Comparison of ENCODE assay signal across 8 cellular contexts in genomic region chr11:68998390-68998911, GRCh38. TPM values are rescaled to one million over a fixed set of nuclear protein-coding genes. Genes with fewer than 3 reads are reported as not detected.
DNase-seq lines count a peak whose midpoint lies in the region; TF ChIP-seq lines count a peak whose summit lies in the region.

No MANE protein-coding gene starts in this region.

- intact Hi-C loops in spleen (cut with DNase I; ENCODE audit: low total_unique reads): no loop called here
- intact Hi-C loops in activated T-helper 1 cell treated with anti-CD3 and anti-CD28 coated beads, Interleukin-12 subunit alpha, Interleukin-12 subunit beta, Interleukin-2, Interleukin-4 antibody, amounts not matched to agents 30 ng/mL and 10 ng/mL and 1 ng/mL, durations not matched to agents 14 hours and 24 hours and 36 hours (cut with micrococcal nuclease): no loop called here

- DNase-seq in Jurkat, Clone E6-1 (ENCODE audit: low read depth, low spot score): peak; percentile 68
- DNase-seq in NCI-H82 (lab: John Stamatoyannopoulos, UW) (peak; percentile 92), fibroblast of pulmonary artery (ENCODE audit: low read depth) (peak; percentile 40), spleen (peak; percentile 54), mesothelial cell of epicardium (ENCODE audit: low spot score in 2 of 2, unreplicated experiment in 2 of 2) (no peak), NCI-H1048 (lab: John Stamatoyannopoulos, UW) (no peak), amniotic stem cell (lab: John Stamatoyannopoulos, UW) (no peak)
- DNase-seq in activated T-helper 1 cell treated with anti-CD3 and anti-CD28 coated beads, Interleukin-12 subunit alpha, Interleukin-12 subunit beta, Interleukin-2, Interleukin-4 antibody, amounts not matched to agents 30 ng/mL and 10 ng/mL and 1 ng/mL, durations not matched to agents 14 hours and 24 hours and 36 hours (ENCODE audit: low spot score): no peak

- H3K9me3 ChIP-seq in spleen: no peaks in the 10 kb centered on the region

- H3K4me1 Mint-ChIP-seq in mesothelial cell of epicardium: peaks cover 21% of the 10 kb centered on the region
- no peaks in the 10 kb centered on the region for H3K4me1 Mint-ChIP-seq in activated T-helper 1 cell treated with anti-CD3 and anti-CD28 coated beads, Interleukin-12 subunit alpha, Interleukin-12 subunit beta, Interleukin-2, Interleukin-4 antibody, amounts not matched to agents 30 ng/mL and 10 ng/mL and 1 ng/mL, durations not matched to agents 14 hours and 24 hours and 36 hours (ENCODE audit: low read depth)

- H3K36me3 ChIP-seq in spleen: no peaks in the 10 kb centered on the region

- no peak for TF ChIP-seq CTCF in fibroblast of pulmonary artery (IDR thresholded peaks at IDR 0.05; ENCODE audit: low read length, missing control alignments)
- TF ChIP-seq CTCF in spleen (IDR thresholded peaks at IDR 0.05 in 8 of 11, conservative IDR thresholded peaks at IDR 0.05 in 3 of 11): no peak
- TF ChIP-seq CTCF in mesothelial cell of epicardium (IDR thresholded peaks at IDR 0.05; ENCODE audit: unreplicated experiment): no peak

- peaks cover 0 to 71% (median 6%) of the 10 kb centered on the region in 7 donors for H3K27me3 ChIP-seq in spleen (replicated peaks in 1 of 7)

- H3K4me3 ChIP-seq in Jurkat, Clone E6-1 (ENCODE audit: low read length): no peak overlapping the region
- H3K4me3 ChIP-seq in fibroblast of pulmonary artery (replicated peaks; ENCODE audit: low read depth, low read length): no peak overlapping the region
- no peak overlapping the region for H3K4me3 ChIP-seq in spleen

- H3K4me1 ChIP-seq in spleen: peaks cover 0 to 42% (median 21%) of the 10 kb centered on the region in 6 donors

- no peak overlapping the region for H3K4me3 Mint-ChIP-seq in mesothelial cell of epicardium
- no peak overlapping the region for H3K4me3 Mint-ChIP-seq in activated T-helper 1 cell treated with anti-CD3 and anti-CD28 coated beads, Interleukin-12 subunit alpha, Interleukin-12 subunit beta, Interleukin-2, Interleukin-4 antibody, amounts not matched to agents 30 ng/mL and 10 ng/mL and 1 ng/mL, durations not matched to agents 14 hours and 24 hours and 36 hours

- H3K27ac Mint-ChIP-seq in mesothelial cell of epicardium: no peak overlapping the region
- H3K27ac Mint-ChIP-seq in activated T-helper 1 cell treated with anti-CD3 and anti-CD28 coated beads, Interleukin-12 subunit alpha, Interleukin-12 subunit beta, Interleukin-2, Interleukin-4 antibody, amounts not matched to agents 30 ng/mL and 10 ng/mL and 1 ng/mL, durations not matched to agents 14 hours and 24 hours and 36 hours: no peak overlapping the region

- TF ChIP-seq POLR2A in spleen (IDR thresholded peaks at IDR 0.05): no peak

- H3K36me3 Mint-ChIP-seq in mesothelial cell of epicardium: no peaks in the 10 kb centered on the region
- no peaks in the 10 kb centered on the region for H3K36me3 Mint-ChIP-seq in activated T-helper 1 cell treated with anti-CD3 and anti-CD28 coated beads, Interleukin-12 subunit alpha, Interleukin-12 subunit beta, Interleukin-2, Interleukin-4 antibody, amounts not matched to agents 30 ng/mL and 10 ng/mL and 1 ng/mL, durations not matched to agents 14 hours and 24 hours and 36 hours (ENCODE audit: low read depth)

- WGBS in spleen, 5 donors: 27 to 45% (median 35%) methylated on average over 9 to 13 of the region's 13 CpGs

- H3K27ac ChIP-seq in spleen: peak overlapping the region in 5 of 8 donors; percentile 20 to 75 (median 59)

- no peaks in the 10 kb centered on the region for H3K27me3 Mint-ChIP-seq in mesothelial cell of epicardium (ENCODE audit: low read depth)
- H3K27me3 Mint-ChIP-seq in activated T-helper 1 cell treated with anti-CD3 and anti-CD28 coated beads, Interleukin-12 subunit alpha, Interleukin-12 subunit beta, Interleukin-2, Interleukin-4 antibody, amounts not matched to agents 30 ng/mL and 10 ng/mL and 1 ng/mL, durations not matched to agents 14 hours and 24 hours and 36 hours (ENCODE audit: insufficient read depth): peaks cover 4% of the 10 kb centered on the region

- H3K9me3 Mint-ChIP-seq in mesothelial cell of epicardium: no peaks in the 10 kb centered on the region
- H3K9me3 Mint-ChIP-seq in activated T-helper 1 cell treated with anti-CD3 and anti-CD28 coated beads, Interleukin-12 subunit alpha, Interleukin-12 subunit beta, Interleukin-2, Interleukin-4 antibody, amounts not matched to agents 30 ng/mL and 10 ng/mL and 1 ng/mL, durations not matched to agents 14 hours and 24 hours and 36 hours: no peaks in the 10 kb centered on the region

RNA-seq across cellular contexts. Expression of gene MRGPRF, which starts 14.6 kb away (rescaled TPM):
- not detected for polyA plus RNA-seq in Jurkat, Clone E6-1 (2012; ENCODE audit: insufficient read depth, insufficient read length)
- 10 to 100 TPM in 5 of 7 donors, 1 to 10 TPM in 2; 7.2 to 21.2 (median 11.7) TPM for total RNA-seq in spleen
- polyA plus RNA-seq in spleen: 1 to 10 TPM; 2.2 to 7.9 (median 5.0) TPM
- 2.3 to 4.0 TPM (median 3.4 TPM) in 3 replicates for total RNA-seq in mesothelial cell of epicardium
- total RNA-seq in activated T-helper 1 cell treated with anti-CD3 and anti-CD28 coated beads, Interleukin-12 subunit alpha, Interleukin-12 subunit beta, Interleukin-2, Interleukin-4 antibody, amounts not matched to agents 30 ng/mL and 10 ng/mL and 1 ng/mL, durations not matched to agents 14 hours and 24 hours and 36 hours: not detected in 2 replicates

RNA-seq across cellular contexts. Expression of gene MRGPRD, which starts 17.7 kb away (rescaled TPM):
- polyA plus RNA-seq in Jurkat, Clone E6-1 (2012; ENCODE audit: insufficient read depth, insufficient read length): not detected
- total RNA-seq in spleen: not detected
- polyA plus RNA-seq in spleen: not detected
- not detected in 3 replicates for total RNA-seq in mesothelial cell of epicardium
- not detected in 2 replicates for total RNA-seq in activated T-helper 1 cell treated with anti-CD3 and anti-CD28 coated beads, Interleukin-12 subunit alpha, Interleukin-12 subunit beta, Interleukin-2, Interleukin-4 antibody, amounts not matched to agents 30 ng/mL and 10 ng/mL and 1 ng/mL, durations not matched to agents 14 hours and 24 hours and 36 hours

RNA-seq across cellular contexts. Expression of gene TPCN2, which starts 50.3 kb away (rescaled TPM):
- polyA plus RNA-seq in Jurkat, Clone E6-1 (2012; ENCODE audit: insufficient read depth, insufficient read length): 20.0 TPM
- total RNA-seq in spleen: 10 to 100 TPM; 12.4 to 30.4 (median 27.0) TPM
- polyA plus RNA-seq in spleen: 10 to 100 TPM in 1 of 3 donors, 1 to 10 TPM in 2; 3.6 to 12.2 (median 8.5) TPM
- 20.5 to 23.7 TPM (median 22.1 TPM) in 3 replicates for total RNA-seq in mesothelial cell of epicardium
- total RNA-seq in activated T-helper 1 cell treated with anti-CD3 and anti-CD28 coated beads, Interleukin-12 subunit alpha, Interleukin-12 subunit beta, Interleukin-2, Interleukin-4 antibody, amounts not matched to agents 30 ng/mL and 10 ng/mL and 1 ng/mL, durations not matched to agents 14 hours and 24 hours and 36 hours: 17.4 and 19.2 TPM in 2 replicates

Comparison
In these comparisons a context has a peak if more than half of its experiments do, and no peak if none do; other contexts are left out.
1. DNase-seq: peak in Jurkat, Clone E6-1 (single experiment), NCI-H82 (single experiment), fibroblast of pulmonary artery (single experiment) and spleen (single experiment); none in mesothelial cell of epicardium (0 of 2), NCI-H1048 (single experiment), amniotic stem cell (single experiment) and activated T-helper 1 cell treated with anti-CD3 and anti-CD28 coated beads, Interleukin-12 subunit alpha, Interleukin-12 subunit beta, Interleukin-2, Interleukin-4 antibody, amounts not matched to agents 30 ng/mL and 10 ng/mL and 1 ng/mL, durations not matched to agents 14 hours and 24 hours and 36 hours (single experiment).